29 cellular contexts compared by ENCODE assay signal in the genomic region with DNA sequence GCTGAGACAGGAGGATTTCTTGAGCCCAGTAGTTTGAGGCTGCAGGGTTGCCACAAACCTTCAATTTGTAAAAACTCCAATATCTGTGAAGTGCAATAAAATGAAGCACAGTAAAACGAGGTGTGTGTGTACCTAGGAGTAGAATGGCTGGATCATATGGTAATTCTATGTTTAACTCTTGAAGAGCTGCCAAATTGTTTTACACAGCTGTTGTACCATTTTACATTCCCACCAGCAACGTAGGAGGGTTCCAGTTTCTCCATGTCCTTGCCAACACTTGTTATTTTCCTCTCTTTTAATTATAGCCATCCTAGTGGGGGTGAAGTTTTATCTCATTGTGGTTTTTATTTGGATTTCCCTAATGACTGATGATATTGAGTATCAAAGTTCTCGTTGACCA.
"Had no signal": no experiment of that assay in that cellular context is flagged by ENCODE, and none has a peak within 500 bp of the region (broad histone marks: within the 10 kb centered on the region; RNA-seq: fewer than 3 reads in every experiment).

No MANE protein-coding gene starts in this region.

- FAIRE-seq: endothelial cell of umbilical vein had no signal

- H3K27ac Mint-ChIP-seq: memory B cell, type B pancreatic cell had no signal

- H3K4me3 ChIP-seq: coronary artery, esophagus muscularis mucosa, heart right ventricle, lung, ovary, right lobe of liver, smooth muscle cell, thyroid gland had no signal

- DNase-seq: dermis blood vessel endothelial cell; effector memory CD4-positive, alpha-beta T cell; foreskin keratinocyte; glutamatergic neuron; heart right ventricle; hippocampal formation; immature natural killer cell; islet precursor cell; kidney glomerular epithelial cell; naive thymus-derived CD4-positive, alpha-beta T cell; occipital lobe; ovary; posterior cingulate gyrus; retina; right lobe of liver; stimulated activated CD4-positive, alpha-beta T cell treated with anti-CD3 and anti-CD28 coated beads, Interleukin-12 subunit alpha, Interleukin-12 subunit beta, amount 100 ng/mL, for 4 hours; stimulated activated CD4-positive, alpha-beta T cell treated with anti-CD3 and anti-CD28 coated beads, Interleukin-1b, Interleukin-23, amount 100 ng/mL, for 48 hours; stimulated activated CD4-positive, alpha-beta T cell treated with anti-CD3 and anti-CD28 coated beads, Interleukin-4, amount 100 ng/mL, for 1 hour; stimulated activated CD8-positive, alpha-beta memory T cell treated with anti-CD3 and anti-CD28 coated beads, Interleukin-4, amount 100 ng/mL, for 48 hours; stimulated activated naive CD4-positive, alpha-beta T cell; stimulated activated naive CD8-positive, alpha-beta T cell treated with anti-CD3 and anti-CD28 coated beads, Interleukin-15, amount 100 ng/mL, for 72 hours; thyroid gland had no signal

- H3K9me3 ChIP-seq: esophagus muscularis mucosa, ovary, right lobe of liver, thyroid gland had no signal

- H3K27me3 ChIP-seq: esophagus muscularis mucosa, foreskin keratinocyte, heart right ventricle, ovary, right lobe of liver, thyroid gland had no signal

- H3K9me3 Mint-ChIP-seq: immature natural killer cell; memory B cell; stimulated activated naive CD8-positive, alpha-beta T cell treated with anti-CD3 and anti-CD28 coated beads, Interleukin-15, amount 100 ng/mL, for 72 hours; type B pancreatic cell had no signal

- H3K27me3 Mint-ChIP-seq: memory B cell; stimulated activated naive CD8-positive, alpha-beta T cell treated with anti-CD3 and anti-CD28 coated beads, Interleukin-15, amount 100 ng/mL, for 72 hours; type B pancreatic cell had no signal

- ATAC-seq: foreskin keratinocyte; naive thymus-derived CD4-positive, alpha-beta T cell; stimulated activated naive CD8-positive, alpha-beta T cell treated with anti-CD3 and anti-CD28 coated beads, Interleukin-15, amount 100 ng/mL, for 72 hours had no signal

- H3K4me1 ChIP-seq: foreskin keratinocyte had no signal

- H3K4me2 ChIP-seq: smooth muscle cell had no signal

- H3K27ac ChIP-seq: coronary artery, esophagus muscularis mucosa, foreskin keratinocyte, ovary, thyroid gland had no signal

- H3K36me3 ChIP-seq: ovary had no signal

- H3K4me3 Mint-ChIP-seq: stimulated activated naive CD8-positive, alpha-beta T cell treated with anti-CD3 and anti-CD28 coated beads, Interleukin-15, amount 100 ng/mL, for 72 hours; type B pancreatic cell had no signal
